ENCODE assay signal across 12 cellular contexts in genomic region chr3:14788644-14789043, GRCh38. TPM values are rescaled to one million over a fixed set of nuclear protein-coding genes. Genes with fewer than 3 reads are reported as not detected.
"Had no signal": no experiment of that assay in that cellular context is flagged by ENCODE, and none has a peak within 500 bp of the region (broad histone marks: within the 10 kb centered on the region; RNA-seq: fewer than 3 reads in every experiment).

No MANE protein-coding gene starts in this region.

- H3K27me3 ChIP-seq: hepatocyte, vagina had no signal

- DNase-seq: activated CD4-positive, alpha-beta T cell treated with anti-CD3 and anti-CD28 coated beads for 48 hours; activated CD8-positive, alpha-beta memory T cell treated with anti-CD3 and anti-CD28 coated beads for 24 hours; activated naive CD4-positive, alpha-beta T cell treated with anti-CD3 and anti-CD28 coated beads for 36 hours; central memory CD4-positive, alpha-beta T cell; effector memory CD4-positive, alpha-beta T cell; kidney glomerular epithelial cell; stimulated activated CD4-positive, alpha-beta T cell treated with anti-CD3 and anti-CD28 coated beads, Interleukin-4, amount 100 ng/mL, for 4 hours; stimulated activated naive CD8-positive, alpha-beta T cell treated with anti-CD3 and anti-CD28 coated beads, Interleukin-15, amount 100 ng/mL, for 72 hours had no signal

- H3K9me3 ChIP-seq: gastroesophageal sphincter, vagina had no signal

- H3K36me3 ChIP-seq: gastroesophageal sphincter, vagina had no signal

- H3K27ac ChIP-seq: gastroesophageal sphincter, hepatocyte, vagina had no signal

- ATAC-seq: gastroesophageal sphincter; stimulated activated naive CD8-positive, alpha-beta T cell treated with anti-CD3 and anti-CD28 coated beads, Interleukin-15, amount 100 ng/mL, for 72 hours had no signal

- H3K4me2 ChIP-seq: hepatocyte had no signal

- H3K4me3 ChIP-seq: gastroesophageal sphincter, hepatocyte, vagina had no signal

- H3K79me2 ChIP-seq: hepatocyte had no signal

- H2AFZ ChIP-seq: hepatocyte had no signal

RNA-seq across cellular contexts. Expression of gene FGD5, which starts 30.1 kb away (rescaled TPM):
- total RNA-seq: activated naive CD4-positive, alpha-beta T cell treated with anti-CD3 and anti-CD28 coated beads for 36 hours; osteocyte had no signal
